In the genomic region with DNA sequence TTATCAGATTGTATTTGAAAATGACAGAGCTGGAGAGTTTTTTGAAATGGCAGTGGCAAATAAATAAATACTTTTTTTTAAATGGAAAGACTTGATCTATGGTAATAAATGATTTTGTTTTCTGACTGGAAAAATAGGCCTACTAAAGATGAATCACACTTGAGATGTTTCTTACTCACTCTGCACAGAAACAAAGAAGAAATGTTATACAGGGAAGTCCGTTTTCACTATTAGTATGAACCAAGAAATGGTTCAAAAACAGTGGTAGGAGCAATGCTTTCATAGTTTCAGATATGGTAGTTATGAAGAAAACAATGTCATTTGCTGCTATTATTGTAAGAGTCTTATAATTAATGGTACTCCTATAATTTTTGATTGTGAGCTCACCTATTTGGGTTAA, we compare ENCODE assay signal across 16 cellular contexts. TPM values are rescaled to one million over a fixed set of nuclear protein-coding genes. Genes with fewer than 3 reads are reported as not detected.
A peak's percentile ranks its signal among the peaks of the same experiment; 100 is the strongest.
DNase-seq lines count a peak whose midpoint lies in the region; ATAC-seq, FAIRE-seq and TF ChIP-seq lines count a peak whose summit lies in the region.
"Had no signal": no experiment of that assay in that cellular context is flagged by ENCODE, and none has a peak within 500 bp of the region (broad histone marks: within the 10 kb centered on the region; RNA-seq: fewer than 3 reads in every experiment).

No MANE protein-coding gene starts in this region.

- H3K9me3 ChIP-seq in CD4-positive, alpha-beta T cell (ENCODE audit: control insufficient read depth, low read length) = no peaks in the 10 kb centered on the region
- no peaks in the 10 kb centered on the region for H3K9me3 ChIP-seq in WERI-Rb-1 (ENCODE audit: severe bottlenecking)

- no peaks in the 10 kb centered on the region for H3K27me3 Mint-ChIP-seq in CD4-positive, alpha-beta T cell

- H3K4me3 ChIP-seq in WERI-Rb-1 (ENCODE audit: low read depth, low read length) = no peak overlapping the region
- H3K4me3 ChIP-seq: BLaER1 had no signal

- no peak for DNase-seq in CD4-positive, alpha-beta T cell
- DNase-seq in activated naive CD4-positive, alpha-beta T cell treated with anti-CD3 and anti-CD28 coated beads, Interleukin-2, amount 50 U/mL, for 72 hours (ENCODE audit: low spot score in 2 of 2) = no peak
- DNase-seq in frontal cortex (ENCODE audit: low spot score in 2 of 2) (no peak), WERI-Rb-1 (no peak), RCC 7860 (ENCODE audit: low spot score) (no peak), germinal center (ENCODE audit: low spot score) (no peak)
- DNase-seq: activated CD4-positive, CD25-positive, alpha-beta regulatory T cell treated with anti-CD3 and anti-CD28 coated beads, Interleukin-2, amount 50 U/mL, for 72 hours; GF-D8; head of caudate nucleus; NCI-H524; SHP77 treated with DMSO at 0.1 percent for 48 hours; stimulated activated CD4-positive, alpha-beta T cell treated with anti-CD3 and anti-CD28 coated beads, Interleukin-15, amount 100 ng/mL, for 24 hours had no signal

- POLR2A ChIA-PET in CD4-positive, alpha-beta T cell (lab: Charles Lee) = interaction anchor here (0.6 to 11.9 kb wide), 3 partner anchors 12 to 42 kb away, joined by 4 to 621 read pairs (median 52); a partner anchor contains a TSS

- peak overlapping the region; percentile 79 for H3K27ac ChIP-seq in CD4-positive, alpha-beta T cell (ENCODE audit: low read depth, low read length)
- H3K27ac ChIP-seq in WERI-Rb-1 = no peak overlapping the region
- H3K27ac ChIP-seq: BLaER1 had no signal

- peak overlapping the region; percentile 87 for H3K27ac Mint-ChIP-seq in CD4-positive, alpha-beta T cell
- H3K27ac Mint-ChIP-seq in activated naive CD4-positive, alpha-beta T cell treated with anti-CD3 and anti-CD28 coated beads, Interleukin-2, amount 50 U/mL, for 72 hours = peak overlapping the region; percentile 96 to 99

- CTCF ChIA-PET in CD4-positive, alpha-beta T cell (lab: Charles Lee) = interaction anchor here (1.3 to 1.5 kb wide), 3 partner anchors 17 to 45 kb away, joined by 3 to 5 read pairs (median 3); no protein-coding TSS in a partner anchor

- H3K4me3 Mint-ChIP-seq in CD4-positive, alpha-beta T cell = peak overlapping the region; percentile 18

- no peaks in the 10 kb centered on the region for H3K9me3 Mint-ChIP-seq in CD4-positive, alpha-beta T cell
- peaks cover 8% of the 10 kb centered on the region in 2 donors for H3K9me3 Mint-ChIP-seq in activated naive CD4-positive, alpha-beta T cell treated with anti-CD3 and anti-CD28 coated beads, Interleukin-2, amount 50 U/mL, for 72 hours

- no peak for TF ChIP-seq CTCF in CD4-positive, alpha-beta T cell (IDR thresholded peaks at IDR 0.05)
- no peak for TF ChIP-seq CTCF in WERI-Rb-1 (IDR thresholded peaks at IDR 0.05; ENCODE audit: low read depth, low read length)

- H3K4me1 Mint-ChIP-seq in CD4-positive, alpha-beta T cell (ENCODE audit: low read depth) = peaks cover 95% of the 10 kb centered on the region

- no peak for ATAC-seq in CD4-positive, alpha-beta T cell (ENCODE audit: poor library complexity)
- peak; percentile 78 for ATAC-seq in GM18867 (IDR thresholded peaks at IDR 0.05; ENCODE audit: unreplicated experiment)
- peak; percentile 47 for ATAC-seq in HG03025 (IDR thresholded peaks at IDR 0.05; ENCODE audit: low FRiP score, unreplicated experiment)
- peak; percentile 17 to 32 for ATAC-seq in activated naive CD4-positive, alpha-beta T cell treated with anti-CD3 and anti-CD28 coated beads, Interleukin-2, amount 50 U/mL, for 72 hours

- no peaks in the 10 kb centered on the region for H3K36me3 ChIP-seq in WERI-Rb-1
- H3K36me3 ChIP-seq: BLaER1 had no signal

- intact Hi-C loops in CD4-positive, alpha-beta T cell (cut with DNase I, micrococcal nuclease) = loop anchor here in 1 of 2 experiments (2.0 to 5.0 kb wide), 2 partner anchors 15 to 1135 kb away; no protein-coding TSS in a partner anchor

- H3K36me3 Mint-ChIP-seq in CD4-positive, alpha-beta T cell (ENCODE audit: low read depth) = peaks cover 89% of the 10 kb centered on the region
- H3K36me3 Mint-ChIP-seq in activated naive CD4-positive, alpha-beta T cell treated with anti-CD3 and anti-CD28 coated beads, Interleukin-2, amount 50 U/mL, for 72 hours = peaks cover 48 to 79% of the 10 kb centered on the region in 2 donors

- no peaks in the 10 kb centered on the region for H3K27me3 ChIP-seq in CD4-positive, alpha-beta T cell (ENCODE audit: control insufficient read depth, insufficient read depth, low read length)
- no peaks in the 10 kb centered on the region for H3K27me3 ChIP-seq in WERI-Rb-1 (ENCODE audit: insufficient read depth, low read depth, severe bottlenecking)
- H3K27me3 ChIP-seq: BLaER1 had no signal

- FAIRE-seq in frontal cortex (lab: Jason Lieb, UNC) (no peak), RCC 7860 (lab: Jason Lieb, UNC) (no peak)

RNA-seq across cellular contexts. Expression of a gene that starts 30.9 kb away (rescaled TPM):
- 100 to 1,000 TPM; 128 to 130 TPM for total RNA-seq in CD4-positive, alpha-beta T cell
- 100 to 1,000 TPM; 159 to 191 TPM for total RNA-seq in activated naive CD4-positive, alpha-beta T cell treated with anti-CD3 and anti-CD28 coated beads, Interleukin-2, amount 50 U/mL, for 72 hours
- 1.2 TPM for total RNA-seq in frontal cortex
- total RNA-seq: osteocyte had no signal

Comparison
In these comparisons a context has a peak if more than half of its experiments do, and no peak if none do; other contexts are left out.
1. RNA of a gene that starts 30.9 kb away (total RNA-seq): 159 to 191 TPM in activated naive CD4-positive, alpha-beta T cell treated with anti-CD3 and anti-CD28 coated beads, Interleukin-2, amount 50 U/mL, for 72 hours and 128 to 130 TPM in CD4-positive, alpha-beta T cell; 1.2 TPM in frontal cortex (single experiment); every median in the first group is over 10 times any median in the second.